In the genomic region with DNA sequence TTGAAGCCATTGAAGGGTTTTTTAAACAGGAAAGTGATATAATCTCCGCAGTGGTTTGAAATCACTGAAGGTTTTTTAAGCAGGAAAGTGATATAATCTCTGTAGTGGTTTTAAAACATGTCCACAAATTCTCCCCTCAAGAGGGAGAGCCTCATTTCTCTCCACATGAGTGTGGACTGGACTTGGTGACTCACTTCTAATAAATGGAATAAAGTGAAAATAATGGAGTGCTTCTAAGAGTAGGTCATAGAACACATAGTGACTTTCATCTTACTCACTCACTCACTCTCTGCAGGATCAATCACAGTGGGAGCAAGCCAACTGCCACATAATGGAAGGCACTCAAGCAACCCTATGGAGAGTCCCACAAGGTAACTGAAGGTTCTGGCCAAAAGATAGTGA, we compare ENCODE assay signal across 12 cellular contexts. TPM values are rescaled to one million over a fixed set of nuclear protein-coding genes. Genes with fewer than 3 reads are reported as not detected.
DNase-seq lines count a peak whose midpoint lies in the region; ATAC-seq and TF ChIP-seq lines count a peak whose summit lies in the region.
"Had no signal": no experiment of that assay in that cellular context is flagged by ENCODE, and none has a peak within 500 bp of the region (broad histone marks: within the 10 kb centered on the region; RNA-seq: fewer than 3 reads in every experiment).

No MANE protein-coding gene starts in this region.

- no peak overlapping the region for H3K4me3 ChIP-seq in AG09309 (ENCODE audit: control insufficient read depth, low read depth, low read length)
- H3K4me3 ChIP-seq in astrocyte of the spinal cord (ENCODE audit: low read depth, low read length), result no peak overlapping the region

- TF ChIP-seq CTCF in AG09309 (IDR thresholded peaks at IDR 0.05; ENCODE audit: control insufficient read depth, insufficient read depth, low read depth, low read length, missing control alignments), result peak; percentile 23
- peak; percentile 5 for TF ChIP-seq CTCF in astrocyte of the spinal cord (IDR thresholded peaks at IDR 0.05; ENCODE audit: low read depth, low read length)

- peaks cover 17% of the 10 kb centered on the region for H3K9me3 Mint-ChIP-seq in activated T-cell treated with anti-CD3 and anti-CD28 coated beads, Interleukin-2, amount 50 U/mL, for 4 hours
- H3K9me3 Mint-ChIP-seq: natural killer cell treated with Interleukin-12 subunit alpha and Interleukin-12 subunit beta and Interleukin-15 and Interleukin-18, amount 100 ng/mL, for 72 hours had no signal

- peaks cover 11% of the 10 kb centered on the region for H3K36me3 Mint-ChIP-seq in activated T-cell treated with anti-CD3 and anti-CD28 coated beads, Interleukin-2, amount 50 U/mL, for 4 hours (ENCODE audit: insufficient read depth)

- no peak for ATAC-seq in activated T-cell treated with anti-CD3 and anti-CD28 coated beads, Interleukin-2, amount 50 U/mL, for 4 hours
- ATAC-seq: natural killer cell treated with Interleukin-12 subunit alpha and Interleukin-12 subunit beta and Interleukin-15 and Interleukin-18, amount 100 ng/mL, for 72 hours had no signal

- in situ Hi-C loops in astrocyte of the spinal cord (cut with HindIII; ENCODE audit: low sequenced_read_pairs), result no loop called here

- H3K4me1 Mint-ChIP-seq in activated T-cell treated with anti-CD3 and anti-CD28 coated beads, Interleukin-2, amount 50 U/mL, for 4 hours (ENCODE audit: low read depth), result peaks cover 6% of the 10 kb centered on the region

- no peaks in the 10 kb centered on the region for H3K27me3 Mint-ChIP-seq in activated T-cell treated with anti-CD3 and anti-CD28 coated beads, Interleukin-2, amount 50 U/mL, for 4 hours (ENCODE audit: low read depth)

- DNase-seq in AG09309 (ENCODE audit: low read depth) (peak; percentile 57), HT1080 (ENCODE audit: low read depth) (peak; percentile 92), astrocyte of the spinal cord (ENCODE audit: low read depth, low spot score) (peak; percentile 93), kidney tubule cell (ENCODE audit: low spot score) (peak; percentile 94), iPS-NIHi11 (ENCODE audit: low spot score) (no peak), SIG-M5 (lab: John Stamatoyannopoulos, UW) (no peak), NCI-H524 (lab: John Stamatoyannopoulos, UW) (no peak)
- DNase-seq in activated T-cell treated with anti-CD3 and anti-CD28 coated beads, Interleukin-2, amount 50 U/mL, for 4 hours, result no peak
- DNase-seq: cerebellar nuclear complex, Karpas-422, NCI-H510A had no signal

- H3K4me3 Mint-ChIP-seq in activated T-cell treated with anti-CD3 and anti-CD28 coated beads, Interleukin-2, amount 50 U/mL, for 4 hours, result no peak overlapping the region
- H3K4me3 Mint-ChIP-seq: natural killer cell treated with Interleukin-12 subunit alpha and Interleukin-12 subunit beta and Interleukin-15 and Interleukin-18, amount 100 ng/mL, for 72 hours had no signal

RNA-seq across cellular contexts. Expression of a gene that starts 12.0 kb away (rescaled TPM):
- total RNA-seq in HT1080 (2014; rRNA removed; shearing (Covaris generic)), result 109 and 111 TPM in 2 replicates
- 180 and 181 TPM in 2 replicates for polyA plus RNA-seq in HT1080 (2015; cell fraction: cytosol; rRNA removed)
- 84.3 and 85.8 TPM in 2 replicates for polyA plus RNA-seq in HT1080 (2015; cell fraction: nucleus; rRNA removed)
- 1 to 10 TPM; 5.0 to 7.4 (median 5.6) TPM for total RNA-seq in activated T-cell treated with anti-CD3 and anti-CD28 coated beads, Interleukin-2, amount 50 U/mL, for 4 hours

Comparison
In these comparisons a context has a peak if more than half of its experiments do, and no peak if none do; other contexts are left out.
1. DNase-seq: peak in AG09309 (single experiment), HT1080 (single experiment), astrocyte of the spinal cord (single experiment) and kidney tubule cell (single experiment); none in iPS-NIHi11 (single experiment), SIG-M5 (single experiment), activated T-cell treated with anti-CD3 and anti-CD28 coated beads, Interleukin-2, amount 50 U/mL, for 4 hours (single experiment) and NCI-H524 (0 of 2).
2. RNA of a gene that starts 12.0 kb away (total RNA-seq): 109 to 111 TPM in HT1080; 5.0 to 7.4 TPM in activated T-cell treated with anti-CD3 and anti-CD28 coated beads, Interleukin-2, amount 50 U/mL, for 4 hours; every median in the first group is over 10 times any median in the second.